8 cellular contexts compared by ENCODE assay signal in genomic region chr16:83953796-83954576, GRCh38. TPM values are rescaled to one million over a fixed set of nuclear protein-coding genes. Genes with fewer than 3 reads are reported as not detected.
DNase-seq lines count a peak whose midpoint lies in the region; ATAC-seq and TF ChIP-seq lines count a peak whose summit lies in the region.

No MANE protein-coding gene starts in this region.

- no peaks in the 10 kb centered on the region for H3K36me3 ChIP-seq in GM06990 (ENCODE audit: control insufficient read depth, insufficient read depth, low read length)
- peaks cover 0 to 13% of the 10 kb centered on the region in 2 donors for H3K36me3 ChIP-seq in ascending aorta

- intact Hi-C loops in ascending aorta (cut with DNase I) = loop anchor here (2.0 to 10.0 kb wide), 5 partner anchors 27 to 239 kb away; partner anchors contain the start of genes MBTPS1 and MLYCD

- H3K27ac ChIP-seq in ascending aorta (peak overlapping the region; percentile 89 to 94), substantia nigra (ENCODE audit: low read depth, low read length, poor library complexity, severe bottlenecking) (peak overlapping the region; percentile 86)

- H3K4me1 ChIP-seq in ascending aorta = peaks cover 8 to 22% of the 10 kb centered on the region in 2 donors

- H3K4me3 ChIP-seq in GM06990 (replicated peaks; ENCODE audit: low read depth, low read length) (no peak overlapping the region), NB4 (ENCODE audit: low read depth, low read length) (no peak overlapping the region), ascending aorta (peak overlapping the region; percentile 64 to 76)

- DNase-seq in A172 (ENCODE audit: low spot score) (peak; percentile 76), GM06990 (ENCODE audit: extremely low read depth, insufficient read length) (no peak), NB4 (ENCODE audit: low read depth) (peak; percentile 72), ascending aorta (ENCODE audit: low spot score in 2 of 2) (no peak), kidney glomerular epithelial cell (lab: John Stamatoyannopoulos, UW) (peak; percentile 57), substantia nigra (lab: John Stamatoyannopoulos, UW) (no peak), mucosa of gallbladder (ENCODE audit: low spot score) (no peak)

- H3K27me3 ChIP-seq in GM06990 (replicated peaks; ENCODE audit: control insufficient read depth, insufficient read depth, low read length) (no peaks in the 10 kb centered on the region), ascending aorta (no peaks in the 10 kb centered on the region)

- H3K9me3 ChIP-seq in ascending aorta = no peaks in the 10 kb centered on the region

- no peak for TF ChIP-seq POLR2A in NB4 (IDR thresholded peaks at IDR 0.05; ENCODE audit: extremely low read depth, insufficient read length)

- ATAC-seq in GM18511 (IDR thresholded peaks at IDR 0.05; ENCODE audit: unreplicated experiment) = no peak

- TF ChIP-seq CTCF in GM06990 (IDR thresholded peaks at IDR 0.05; ENCODE audit: insufficient read depth, low read length, poor library complexity, severe bottlenecking) = peak; percentile 58
- TF ChIP-seq CTCF in NB4 (IDR thresholded peaks at IDR 0.05; ENCODE audit: low read depth, low read length) = peak; percentile 67
- TF ChIP-seq CTCF in ascending aorta (IDR thresholded peaks at IDR 0.05) = peak in 1 of 3 experiments; percentile 52

RNA-seq across cellular contexts. Expression of gene OSGIN1, which starts 0.9 kb away (rescaled TPM):
- 6.2 and 10.6 TPM in 2 replicates for total RNA-seq in A172 (2014; rRNA removed; shearing (Covaris generic))
- total RNA-seq in ascending aorta (7.8 TPM), mucosa of gallbladder (22.4 TPM)

RNA-seq across cellular contexts. Expression of gene NECAB2, which starts 14.1 kb away (rescaled TPM):
- total RNA-seq in A172 (2014; rRNA removed; shearing (Covaris generic)) = 2.2 and 8.5 TPM in 2 replicates
- total RNA-seq in ascending aorta (not detected), mucosa of gallbladder (0.29 TPM)

RNA-seq across cellular contexts. Expression of gene MLYCD, which starts 55.1 kb away (rescaled TPM):
- 3.1 and 4.1 TPM in 2 replicates for total RNA-seq in A172 (2014; rRNA removed; shearing (Covaris generic))
- total RNA-seq in ascending aorta = 13.4 TPM
- 11.6 TPM for total RNA-seq in mucosa of gallbladder

Comparison
In these comparisons a context has a peak if more than half of its experiments do, and no peak if none do; other contexts are left out.
1. DNase-seq: peak in A172 (single experiment), NB4 (single experiment) and kidney glomerular epithelial cell (single experiment); none in GM06990 (single experiment), ascending aorta (0 of 2), substantia nigra (0 of 49) and mucosa of gallbladder (single experiment).
2. H3K4me3 ChIP-seq: peak in ascending aorta (2 of 2); none in GM06990 (single experiment) and NB4 (single experiment).